In the genomic region with DNA sequence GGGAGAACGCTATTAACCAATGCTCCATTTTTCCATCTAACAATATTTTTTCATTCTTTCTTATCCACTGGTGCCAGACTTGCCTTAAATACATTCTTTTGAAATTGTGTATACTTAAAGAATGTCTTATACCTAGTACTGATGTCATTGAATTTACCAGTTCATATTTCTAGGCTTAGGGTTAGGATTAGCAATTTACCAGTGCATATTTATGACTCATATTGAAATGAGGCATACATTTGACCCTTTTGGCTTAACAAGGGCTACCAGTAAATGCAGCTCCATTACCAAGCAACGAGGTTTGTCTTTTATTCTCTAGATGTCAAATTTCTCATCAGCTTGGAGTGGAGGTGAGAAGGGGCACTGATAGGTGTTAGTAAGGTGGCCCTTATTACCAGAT, we compare ENCODE assay signal across 26 cellular contexts.
"Had no signal": no experiment of that assay in that cellular context is flagged by ENCODE, and none has a peak within 500 bp of the region (broad histone marks: within the 10 kb centered on the region; RNA-seq: fewer than 3 reads in every experiment).

No MANE protein-coding gene starts in this region.

- H3K36me3 ChIP-seq: left lung, lower lobe of right lung, neutrophil, ovary, stomach, thyroid gland, transverse colon, upper lobe of left lung, vagina had no signal

- H3K9me3 ChIP-seq: lower lobe of right lung, neutrophil, ovary, stomach, testis, thyroid gland, transverse colon, upper lobe of left lung, vagina had no signal

- FAIRE-seq: islet of Langerhans, kidney had no signal

- H3K27ac ChIP-seq: left lung, lower lobe of right lung, neutrophil, ovary, skin epidermis, stomach, testis, thyroid gland, transverse colon, upper lobe of left lung, vagina had no signal

- H3K4me1 ChIP-seq: left lung, lower lobe of right lung, stomach, testis, thyroid gland, transverse colon, upper lobe of left lung, vagina had no signal

- H3K27me3 ChIP-seq: left lung, neutrophil, ovary, stomach, testis, thyroid gland, transverse colon, upper lobe of left lung, vagina had no signal

- ATAC-seq: left colon; left lung; lower lobe of right lung; naive thymus-derived CD8-positive, alpha-beta T cell; right cardiac atrium; sciatic nerve; stimulated activated naive B cell treated with anti-CD40 and anti-IgM and Interleukin-4, amounts not matched to agents 10 μg/mL and 1 μg/mL and 100 μg/mL, for 72 hours; stimulated activated naive CD8-positive, alpha-beta T cell treated with anti-CD3 and anti-CD28 coated beads, Interleukin-15, Interleukin-2, amounts not matched to agents 100 U/mL and 50 U/mL, for 24 hours had no signal

- DNase-seq: hippocampal formation; kidney; left colon; left lung; lower lobe of right lung; mammary epithelial cell; mesenchymal stem cell; naive thymus-derived CD8-positive, alpha-beta T cell; ovary; right cardiac atrium; stimulated activated CD4-positive, alpha-beta T cell treated with anti-CD3 and anti-CD28 coated beads, Interleukin-12 subunit alpha, Interleukin-12 subunit beta, amount 100 ng/mL, for 4 hours; stimulated activated CD4-positive, alpha-beta T cell treated with anti-CD3 and anti-CD28 coated beads, Interleukin-15, amount 100 ng/mL, for 24 hours; stimulated activated CD4-positive, alpha-beta T cell treated with anti-CD3 and anti-CD28 coated beads, Interleukin-2, amount 100 ng/mL, for 24 hours; stimulated activated CD4-positive, alpha-beta T cell treated with anti-CD3 and anti-CD28 coated beads, Interleukin-4, amount 100 ng/mL, for 1 hour; stimulated activated naive B cell treated with anti-CD40 and anti-IgM and Interleukin-4, amounts not matched to agents 10 μg/mL and 1 μg/mL and 100 μg/mL, for 72 hours; stimulated activated naive CD8-positive, alpha-beta T cell treated with anti-CD3 and anti-CD28 coated beads, Interleukin-15, Interleukin-2, amounts not matched to agents 100 U/mL and 50 U/mL, for 24 hours; stomach; testis; thyroid gland; transverse colon; upper lobe of left lung had no signal

- H3K4me3 ChIP-seq: left lung, lower lobe of right lung, ovary, skin epidermis, stomach, testis, thyroid gland, transverse colon, upper lobe of left lung, vagina had no signal
